ENCODE assay signal across 1 cellular context in genomic region chr7:21426958-21427860, GRCh38.
A peak's percentile ranks its signal among the peaks of the same experiment; 100 is the strongest.
TF ChIP-seq lines count a peak whose summit lies in the region.

No MANE protein-coding gene starts in this region.

TF ChIP-seq in HepG2, 621 proteins besides CTCF, POLR2A, EP300 and RAD21 (continued from another document and continues in another):
- TF ChIP-seq, protein P1, sequence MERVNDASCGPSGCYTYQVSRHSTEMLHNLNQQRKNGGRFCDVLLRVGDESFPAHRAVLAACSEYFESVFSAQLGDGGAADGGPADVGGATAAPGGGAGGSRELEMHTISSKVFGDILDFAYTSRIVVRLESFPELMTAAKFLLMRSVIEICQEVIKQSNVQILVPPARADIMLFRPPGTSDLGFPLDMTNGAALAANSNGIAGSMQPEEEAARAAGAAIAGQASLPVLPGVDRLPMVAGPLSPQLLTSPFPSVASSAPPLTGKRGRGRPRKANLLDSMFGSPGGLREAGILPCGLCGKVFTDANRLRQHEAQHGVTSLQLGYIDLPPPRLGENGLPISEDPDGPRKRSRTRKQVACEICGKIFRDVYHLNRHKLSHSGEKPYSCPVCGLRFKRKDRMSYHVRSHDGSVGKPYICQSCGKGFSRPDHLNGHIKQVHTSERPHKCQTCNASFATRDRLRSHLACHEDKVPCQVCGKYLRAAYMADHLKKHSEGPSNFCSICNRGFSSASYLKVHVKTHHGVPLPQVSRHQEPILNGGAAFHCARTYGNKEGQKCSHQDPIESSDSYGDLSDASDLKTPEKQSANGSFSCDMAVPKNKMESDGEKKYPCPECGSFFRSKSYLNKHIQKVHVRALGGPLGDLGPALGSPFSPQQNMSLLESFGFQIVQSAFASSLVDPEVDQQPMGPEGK (CRISPR knock-in tag; IDR thresholded peaks at IDR 0.05): peak; percentile 66; the same call in 1 of the 2 replicates
- TF ChIP-seq THYN1 (CRISPR knock-in tag; IDR thresholded peaks at IDR 0.05; ENCODE audit: borderline replicate concordance, low read depth) (no peak), ZNF446 (CRISPR knock-in tag; IDR thresholded peaks at IDR 0.05) (no peak), ZNF850 (CRISPR knock-in tag; conservative IDR thresholded peaks at IDR 0.05) (no peak), ZNF230 (CRISPR knock-in tag; IDR thresholded peaks at IDR 0.05) (peak; percentile 64; the same call in 1 of the 2 replicates), ARID5B (CRISPR knock-in tag; IDR thresholded peaks at IDR 0.05) (peak; percentile 43; the same call in 1 of the 2 replicates), ZNF20 (CRISPR knock-in tag; IDR thresholded peaks at IDR 0.05) (no peak), BRD4 (CRISPR knock-in tag; IDR thresholded peaks at IDR 0.05) (no peak), MED1 (CRISPR knock-in tag; IDR thresholded peaks at IDR 0.05) (no peak), BCL6 (CRISPR knock-in tag; IDR thresholded peaks at IDR 0.05) (0 out of 2 replicates have a peak, but pooled peaks have one; percentile 27), MBNL3 (CRISPR knock-in tag; conservative IDR thresholded peaks at IDR 0.05) (no peak), TSC22D2 (CRISPR knock-in tag; IDR thresholded peaks at IDR 0.05; ENCODE audit: borderline replicate concordance) (no peak), ZNF382 (CRISPR knock-in tag; IDR thresholded peaks at IDR 0.05; ENCODE audit: borderline replicate concordance) (no peak), ZNF558 (CRISPR knock-in tag; IDR thresholded peaks at IDR 0.05; ENCODE audit: borderline replicate concordance) (no peak), ZNF557 (CRISPR knock-in tag; IDR thresholded peaks at IDR 0.05) (peak; percentile 18; the same call in 1 of the 2 replicates), TOPORS (CRISPR knock-in tag; IDR thresholded peaks at IDR 0.05) (peak; percentile 62; the same call in 1 of the 2 replicates), ZNF768 (CRISPR knock-in tag; IDR thresholded peaks at IDR 0.05) (0 out of 2 replicates have a peak, but pooled peaks have one; percentile 16), TERF1 (CRISPR knock-in tag; IDR thresholded peaks at IDR 0.05) (no peak), DNMT1 (CRISPR knock-in tag; IDR thresholded peaks at IDR 0.05) (no peak), TFDP2 (CRISPR knock-in tag; IDR thresholded peaks at IDR 0.05) (peak; percentile 96), THAP9 (CRISPR knock-in tag; IDR thresholded peaks at IDR 0.05; ENCODE audit: borderline replicate concordance) (peak; percentile 58; the same call in 1 of the 2 replicates), HNF1A (IDR thresholded peaks at IDR 0.05; ENCODE audit: low read depth) (no peak), HNF1A (CRISPR knock-in tag; IDR thresholded peaks at IDR 0.05; ENCODE audit: borderline replicate concordance) (peak; percentile 39; the same call in 1 of the 2 replicates), ZNF564 (CRISPR knock-in tag; IDR thresholded peaks at IDR 0.05) (peak; percentile 64), SP1 (IDR thresholded peaks at IDR 0.05) (no peak), SP1 (CRISPR knock-in tag; IDR thresholded peaks at IDR 0.05) (peak; percentile 87), RCOR2 (CRISPR knock-in tag; IDR thresholded peaks at IDR 0.05) (no peak), ZNF337 (CRISPR knock-in tag; IDR thresholded peaks at IDR 0.05; ENCODE audit: borderline replicate concordance, low read depth) (no peak), BORCS8-MEF2B (CRISPR knock-in tag; IDR thresholded peaks at IDR 0.05) (0 out of 2 replicates have a peak, but pooled peaks have one; percentile 58), ZNF576 (CRISPR knock-in tag; IDR thresholded peaks at IDR 0.05) (no peak), ZNF547 (CRISPR knock-in tag; IDR thresholded peaks at IDR 0.05) (peak; percentile 78; the same call in 1 of the 2 replicates), PREB (CRISPR knock-in tag; IDR thresholded peaks at IDR 0.05) (no peak)
- TF ChIP-seq, protein P2, sequence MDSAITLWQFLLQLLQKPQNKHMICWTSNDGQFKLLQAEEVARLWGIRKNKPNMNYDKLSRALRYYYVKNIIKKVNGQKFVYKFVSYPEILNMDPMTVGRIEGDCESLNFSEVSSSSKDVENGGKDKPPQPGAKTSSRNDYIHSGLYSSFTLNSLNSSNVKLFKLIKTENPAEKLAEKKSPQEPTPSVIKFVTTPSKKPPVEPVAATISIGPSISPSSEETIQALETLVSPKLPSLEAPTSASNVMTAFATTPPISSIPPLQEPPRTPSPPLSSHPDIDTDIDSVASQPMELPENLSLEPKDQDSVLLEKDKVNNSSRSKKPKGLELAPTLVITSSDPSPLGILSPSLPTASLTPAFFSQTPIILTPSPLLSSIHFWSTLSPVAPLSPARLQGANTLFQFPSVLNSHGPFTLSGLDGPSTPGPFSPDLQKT (CRISPR knock-in tag; IDR thresholded peaks at IDR 0.05; ENCODE audit: borderline replicate concordance): no peak
- TF ChIP-seq, protein P3, sequence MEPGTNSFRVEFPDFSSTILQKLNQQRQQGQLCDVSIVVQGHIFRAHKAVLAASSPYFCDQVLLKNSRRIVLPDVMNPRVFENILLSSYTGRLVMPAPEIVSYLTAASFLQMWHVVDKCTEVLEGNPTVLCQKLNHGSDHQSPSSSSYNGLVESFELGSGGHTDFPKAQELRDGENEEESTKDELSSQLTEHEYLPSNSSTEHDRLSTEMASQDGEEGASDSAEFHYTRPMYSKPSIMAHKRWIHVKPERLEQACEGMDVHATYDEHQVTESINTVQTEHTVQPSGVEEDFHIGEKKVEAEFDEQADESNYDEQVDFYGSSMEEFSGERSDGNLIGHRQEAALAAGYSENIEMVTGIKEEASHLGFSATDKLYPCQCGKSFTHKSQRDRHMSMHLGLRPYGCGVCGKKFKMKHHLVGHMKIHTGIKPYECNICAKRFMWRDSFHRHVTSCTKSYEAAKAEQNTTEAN (CRISPR knock-in tag; conservative IDR thresholded peaks at IDR 0.05): no peak
- TF ChIP-seq, protein P4, sequence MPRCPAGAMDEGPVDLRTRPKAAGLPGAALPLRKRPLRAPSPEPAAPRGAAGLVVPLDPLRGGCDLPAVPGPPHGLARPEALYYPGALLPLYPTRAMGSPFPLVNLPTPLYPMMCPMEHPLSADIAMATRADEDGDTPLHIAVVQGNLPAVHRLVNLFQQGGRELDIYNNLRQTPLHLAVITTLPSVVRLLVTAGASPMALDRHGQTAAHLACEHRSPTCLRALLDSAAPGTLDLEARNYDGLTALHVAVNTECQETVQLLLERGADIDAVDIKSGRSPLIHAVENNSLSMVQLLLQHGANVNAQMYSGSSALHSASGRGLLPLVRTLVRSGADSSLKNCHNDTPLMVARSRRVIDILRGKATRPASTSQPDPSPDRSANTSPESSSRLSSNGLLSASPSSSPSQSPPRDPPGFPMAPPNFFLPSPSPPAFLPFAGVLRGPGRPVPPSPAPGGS (CRISPR knock-in tag; IDR thresholded peaks at IDR 0.05): peak; percentile 49; the same call in 1 of the 2 replicates
